1 cellular context compared by ENCODE assay signal in the genomic region with DNA sequence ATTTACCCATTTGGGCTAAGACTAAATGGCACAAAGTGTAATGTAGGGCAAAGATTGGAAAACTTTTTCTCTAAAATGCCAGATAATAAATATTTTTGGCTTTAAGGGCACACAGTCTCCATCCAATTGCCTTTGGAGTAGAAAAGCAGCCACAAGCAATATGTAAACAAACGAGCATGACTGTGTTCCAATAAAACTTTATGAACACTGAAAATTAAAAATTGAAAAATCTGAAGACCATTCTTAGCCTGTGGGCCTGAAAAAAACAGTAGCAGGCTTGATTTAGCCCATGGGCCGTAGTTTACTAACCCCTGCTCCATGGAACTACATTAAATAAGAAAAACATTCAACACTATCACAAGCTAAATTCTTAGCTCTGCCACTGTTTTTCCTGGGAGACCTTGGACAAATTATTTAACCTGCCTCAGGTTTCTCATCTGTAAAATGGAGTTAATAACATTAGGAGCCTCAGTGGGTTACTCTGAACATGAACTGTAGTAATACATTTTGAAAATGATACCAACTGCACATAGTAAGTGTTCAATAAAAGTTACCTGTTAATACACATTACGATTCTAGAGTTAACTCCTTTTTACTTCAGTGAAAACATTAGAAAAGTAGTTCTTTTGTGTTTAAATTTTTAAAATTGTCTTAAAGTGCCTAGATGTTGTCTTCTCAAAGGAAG.
TF ChIP-seq lines count a peak whose summit lies in the region.

No MANE protein-coding gene starts in this region.

TF ChIP-seq in K562, 482 proteins besides CTCF, POLR2A, EP300 and RAD21 (continued from another document):
- TF ChIP-seq, protein P1, sequence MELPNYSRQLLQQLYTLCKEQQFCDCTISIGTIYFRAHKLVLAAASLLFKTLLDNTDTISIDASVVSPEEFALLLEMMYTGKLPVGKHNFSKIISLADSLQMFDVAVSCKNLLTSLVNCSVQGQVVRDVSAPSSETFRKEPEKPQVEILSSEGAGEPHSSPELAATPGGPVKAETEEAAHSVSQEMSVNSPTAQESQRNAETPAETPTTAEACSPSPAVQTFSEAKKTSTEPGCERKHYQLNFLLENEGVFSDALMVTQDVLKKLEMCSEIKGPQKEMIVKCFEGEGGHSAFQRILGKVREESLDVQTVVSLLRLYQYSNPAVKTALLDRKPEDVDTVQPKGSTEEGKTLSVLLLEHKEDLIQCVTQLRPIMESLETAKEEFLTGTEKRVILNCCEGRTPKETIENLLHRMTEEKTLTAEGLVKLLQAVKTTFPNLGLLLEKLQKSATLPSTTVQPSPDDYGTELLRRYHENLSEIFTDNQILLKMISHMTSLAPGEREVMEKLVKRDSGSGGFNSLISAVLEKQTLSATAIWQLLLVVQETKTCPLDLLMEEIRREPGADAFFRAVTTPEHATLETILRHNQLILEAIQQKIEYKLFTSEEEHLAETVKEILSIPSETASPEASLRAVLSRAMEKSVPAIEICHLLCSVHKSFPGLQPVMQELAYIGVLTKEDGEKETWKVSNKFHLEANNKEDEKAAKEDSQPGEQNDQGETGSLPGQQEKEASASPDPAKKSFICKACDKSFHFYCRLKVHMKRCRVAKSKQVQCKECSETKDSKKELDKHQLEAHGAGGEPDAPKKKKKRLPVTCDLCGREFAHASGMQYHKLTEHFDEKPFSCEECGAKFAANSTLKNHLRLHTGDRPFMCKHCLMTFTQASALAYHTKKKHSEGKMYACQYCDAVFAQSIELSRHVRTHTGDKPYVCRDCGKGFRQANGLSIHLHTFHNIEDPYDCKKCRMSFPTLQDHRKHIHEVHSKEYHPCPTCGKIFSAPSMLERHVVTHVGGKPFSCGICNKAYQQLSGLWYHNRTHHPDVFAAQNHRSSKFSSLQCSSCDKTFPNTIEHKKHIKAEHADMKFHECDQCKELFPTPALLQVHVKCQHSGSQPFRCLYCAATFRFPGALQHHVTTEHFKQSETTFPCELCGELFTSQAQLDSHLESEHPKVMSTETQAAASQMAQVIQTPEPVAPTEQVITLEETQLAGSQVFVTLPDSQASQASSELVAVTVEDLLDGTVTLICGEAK (IDR thresholded peaks at IDR 0.05): peak; percentile 86
- TF ChIP-seq, protein P1 (CRISPR knock-in tag; IDR thresholded peaks at IDR 0.05): peak; percentile 84
- no peak for TF ChIP-seq ZNF277 (CRISPR knock-in tag; IDR thresholded peaks at IDR 0.05; ENCODE audit: borderline replicate concordance)
- TF ChIP-seq TCF3 (CRISPR knock-in tag; IDR thresholded peaks at IDR 0.05): no peak
TF ChIP-seq in K562: peak in this region for 2.
